Comparison of ENCODE assay signal across 6 cellular contexts in genomic region chr21:5071180-5071579, GRCh38.
A peak's percentile ranks its signal among the peaks of the same experiment; 100 is the strongest.
DNase-seq lines count a peak whose midpoint lies in the region; ATAC-seq and TF ChIP-seq lines count a peak whose summit lies in the region.
"Not testable (repeated sequence)": the region's sequence is repeated elsewhere in the genome, so short reads cannot be mapped to it uniquely, and the experiment has no call there.

No MANE protein-coding gene starts in this region.

- TF ChIP-seq CTCF in fibroblast of villous mesenchyme (IDR thresholded peaks at IDR 0.05; ENCODE audit: insufficient read depth, low read depth, low read length); heart right ventricle (IDR thresholded peaks at IDR 0.05); left ventricle myocardium inferior (IDR thresholded peaks at IDR 0.05; ENCODE audit: borderline replicate concordance): not testable (repeated sequence)

- not testable (repeated sequence) for H3K9me3 ChIP-seq in heart right ventricle; left ventricle myocardium inferior (replicated peaks)

- peak overlapping the region in 3 of 10 donors; percentile 56 to 74 (median 69) for H3K27ac ChIP-seq in heart right ventricle
- peak overlapping the region; percentile 66 for H3K27ac ChIP-seq in left ventricle myocardium inferior (replicated peaks)

- not testable (repeated sequence) for H3K36me3 ChIP-seq in heart right ventricle, left ventricle myocardium inferior

- not testable (repeated sequence) for H3K27me3 ChIP-seq in heart right ventricle; left ventricle myocardium inferior (ENCODE audit: low read depth)

- no CpG with 5 or more reads among the region's 2 CpGs for WGBS in heart right ventricle, 2 donors

- not testable (repeated sequence) for H3K4me1 ChIP-seq in heart right ventricle, left ventricle myocardium inferior

- peak; percentile 3 for DNase-seq in fibroblast of villous mesenchyme (ENCODE audit: low read depth)
- not testable (repeated sequence) for DNase-seq in Right ventricle myocardium superior; heart right ventricle; left ventricle myocardium inferior; sciatic nerve (ENCODE audit: low spot score)

- H3K4me3 ChIP-seq in fibroblast of villous mesenchyme (ENCODE audit: low read depth, low read length); heart right ventricle; left ventricle myocardium inferior: not testable (repeated sequence)

- ATAC-seq in SK-N-SH treated with all-trans-retinoic acid at 6 μM for 48 hours (peak; percentile 70), Right ventricle myocardium superior (ENCODE audit: poor library complexity) (peak; percentile 34), heart right ventricle (peak in 6 of 8 donors; percentile 26 to 43 (median 32)), sciatic nerve (peak; percentile 52)

- intact Hi-C loops in Right ventricle myocardium superior (cut with DNase I); heart right ventricle (cut with DNase I); left ventricle myocardium inferior (cut with micrococcal nuclease); sciatic nerve (cut with DNase I): not testable (repeated sequence)
